ENCODE assay signal across 8 cellular contexts in genomic region chr13:77345150-77345780, GRCh38. TPM values are rescaled to one million over a fixed set of nuclear protein-coding genes. Genes with fewer than 3 reads are reported as not detected.
DNase-seq lines count a peak whose midpoint lies in the region; ATAC-seq and TF ChIP-seq lines count a peak whose summit lies in the region.
"Had no signal": no experiment of that assay in that cellular context is flagged by ENCODE, and none has a peak within 500 bp of the region (broad histone marks: within the 10 kb centered on the region; RNA-seq: fewer than 3 reads in every experiment).

No MANE protein-coding gene starts in this region.

- no peaks in the 10 kb centered on the region for H3K27me3 ChIP-seq in foreskin keratinocyte
- H3K27me3 ChIP-seq: cardiac muscle cell had no signal

- peak; percentile 20 to 77 for DNase-seq in NCI-H2081 (lab: John Stamatoyannopoulos, UW)
- DNase-seq in foreskin keratinocyte: peak in 1 of 2 donors; percentile 7
- no peak for DNase-seq in hypothalamus (lab: John Stamatoyannopoulos, UW)
- DNase-seq in NCI-H1694 treated with DMSO at 0.1 percent for 48 hours (lab: John Stamatoyannopoulos, UW): no peak
- no peak for DNase-seq in foreskin melanocyte

- H3K27ac ChIP-seq in foreskin keratinocyte: no peak overlapping the region
- H3K27ac ChIP-seq: cardiac muscle cell had no signal

- TF ChIP-seq CTCF in foreskin keratinocyte (conservative IDR thresholded peaks at IDR 0.05): no peak

- H3K4me1 ChIP-seq in foreskin keratinocyte: no peaks in the 10 kb centered on the region

- ATAC-seq in GM18909 (IDR thresholded peaks at IDR 0.05; ENCODE audit: poor library complexity, unreplicated experiment): peak; percentile 68
- ATAC-seq in HG02840 (IDR thresholded peaks at IDR 0.05; ENCODE audit: low FRiP score, unreplicated experiment): peak; percentile 58
- ATAC-seq in foreskin keratinocyte: peak; percentile 53

RNA-seq across cellular contexts. Expression of gene MYCBP2, which starts 18.4 kb away (rescaled TPM):
- total RNA-seq in foreskin keratinocyte: 65.2 and 65.7 TPM in 2 replicates
- 15.5 and 16.3 TPM in 2 replicates for polyA plus RNA-seq in foreskin keratinocyte

Comparison
In these comparisons a context has a peak if more than half of its experiments do, and no peak if none do; other contexts are left out.
1. DNase-seq: peak in NCI-H2081 (2 of 2); none in hypothalamus (0 of 51), NCI-H1694 treated with DMSO at 0.1 percent for 48 hours (single experiment) and foreskin melanocyte (single experiment).
2. Peak in every context shown above with its lines, with median percentiles within 50 percentile points of each other: ATAC-seq.